Comparison of ENCODE assay signal across 8 cellular contexts in the genomic region with DNA sequence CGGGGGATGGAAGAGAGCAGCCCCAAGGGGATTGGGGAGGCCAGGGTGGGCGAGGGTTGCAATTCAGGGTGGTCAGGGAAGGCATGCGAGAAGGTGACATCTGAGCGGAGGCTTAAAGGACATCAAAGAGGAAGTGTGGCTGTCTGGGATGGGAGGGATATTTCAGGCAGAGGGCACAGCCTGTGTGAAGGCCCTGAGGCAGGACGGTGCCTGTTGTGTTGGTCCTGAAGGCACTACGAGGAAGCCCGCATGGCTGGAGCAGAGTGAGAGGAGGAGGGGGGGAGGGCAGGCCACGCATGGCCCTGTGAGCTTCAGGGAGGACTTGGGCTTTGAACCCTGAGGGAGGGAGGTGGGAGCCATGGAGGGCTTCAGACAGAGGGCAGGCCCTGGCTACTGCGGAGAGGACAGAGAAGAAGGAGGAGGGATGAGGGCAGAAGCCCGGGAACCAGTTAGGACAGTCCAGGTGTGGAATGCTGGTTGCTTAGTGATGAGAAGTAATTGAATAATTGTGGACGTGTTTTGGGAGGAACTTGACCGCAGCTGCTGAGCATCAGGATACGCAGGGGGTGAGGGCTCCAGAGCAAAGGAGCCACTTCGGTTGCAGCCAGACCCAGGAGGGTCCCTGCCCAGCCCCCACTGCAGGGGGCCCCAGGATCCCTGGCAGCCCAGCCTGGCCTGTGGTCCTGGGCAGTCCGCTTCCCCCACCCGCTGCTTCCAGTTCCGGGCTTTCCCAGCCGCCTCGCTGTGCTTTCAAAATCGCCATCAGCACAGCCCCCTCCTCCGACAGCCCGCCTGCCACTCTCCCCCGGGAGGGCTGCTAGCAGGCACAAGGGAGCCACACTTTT. TPM values are rescaled to one million over a fixed set of nuclear protein-coding genes. Genes with fewer than 3 reads are reported as not detected.
DNase-seq lines count a peak whose midpoint lies in the region; ATAC-seq and TF ChIP-seq lines count a peak whose summit lies in the region.

No MANE protein-coding gene starts in this region.

- H3K27ac ChIP-seq in muscle layer of duodenum (ENCODE audit: low read length) = no peak overlapping the region

- peaks cover 19% of the 10 kb centered on the region for H3K27me3 Mint-ChIP-seq in activated CD8-positive, alpha-beta memory T cell treated with anti-CD3 and anti-CD28 coated beads, Interleukin-2, amount 10 ng/mL, durations not matched to agents 7 days and 5 days

- DNase-seq in HEK293T (ENCODE audit: extremely low spot score) (peak; percentile 79), OCI-M1 (lab: John Stamatoyannopoulos, UW) (peak; percentile 1), fibroblast of gingiva (ENCODE audit: low read depth) (peak; percentile 94), LoVo (ENCODE audit: low spot score) (no peak)
- no peak for DNase-seq in activated CD8-positive, alpha-beta memory T cell treated with anti-CD3 and anti-CD28 coated beads, Interleukin-2, amount 10 ng/mL, durations not matched to agents 7 days and 5 days

- H3K4me1 Mint-ChIP-seq in activated CD8-positive, alpha-beta memory T cell treated with anti-CD3 and anti-CD28 coated beads, Interleukin-2, amount 10 ng/mL, durations not matched to agents 7 days and 5 days = no peaks in the 10 kb centered on the region

- H3K27me3 ChIP-seq in muscle layer of duodenum (ENCODE audit: low read depth, low read length) = no peaks in the 10 kb centered on the region

- POLR2A ChIA-PET in HEK293T (lab: Yijun Ruan, JAX) = interaction anchor here (1.4 kb wide), 1 partner anchor 52 kb away, joined by 6 read pairs; no protein-coding TSS in a partner anchor

- CTCF ChIA-PET in HEK293T (lab: Yijun Ruan, JAX) = no interaction called here
- CTCF ChIA-PET in activated CD8-positive, alpha-beta memory T cell treated with anti-CD3 and anti-CD28 coated beads, Interleukin-2, amount 10 ng/mL, durations not matched to agents 7 days and 5 days (lab: Charles Lee) = interaction anchor here (0.5 kb wide), 1 partner anchor 13 kb away, joined by 3 read pairs; no protein-coding TSS in a partner anchor

- peaks cover 5 to 18% of the 10 kb centered on the region in 2 donors for H3K4me1 ChIP-seq in muscle layer of duodenum (ENCODE audit: control insufficient read depth in 1 of 2, insufficient read depth in 2 of 2, low read length in 2 of 2)

- no peaks in the 10 kb centered on the region for H3K36me3 ChIP-seq in muscle layer of duodenum (ENCODE audit: control insufficient read depth in 1 of 2, insufficient read depth in 2 of 2, low read length in 2 of 2)

- peak overlapping the region; percentile 42 to 64 for H3K4me3 ChIP-seq in muscle layer of duodenum (ENCODE audit: low read depth in 1 of 2, low read length in 2 of 2)

- H3K36me3 Mint-ChIP-seq in activated CD8-positive, alpha-beta memory T cell treated with anti-CD3 and anti-CD28 coated beads, Interleukin-2, amount 10 ng/mL, durations not matched to agents 7 days and 5 days = no peaks in the 10 kb centered on the region

- H3K9me3 Mint-ChIP-seq in activated CD8-positive, alpha-beta memory T cell treated with anti-CD3 and anti-CD28 coated beads, Interleukin-2, amount 10 ng/mL, durations not matched to agents 7 days and 5 days (ENCODE audit: low read depth) = no peaks in the 10 kb centered on the region

- no peak overlapping the region for H3K4me3 Mint-ChIP-seq in activated CD8-positive, alpha-beta memory T cell treated with anti-CD3 and anti-CD28 coated beads, Interleukin-2, amount 10 ng/mL, durations not matched to agents 7 days and 5 days

- no peaks in the 10 kb centered on the region for H3K9me3 ChIP-seq in muscle layer of duodenum (ENCODE audit: control insufficient read depth in 1 of 2, low read length in 2 of 2)

- H3K27ac Mint-ChIP-seq in activated CD8-positive, alpha-beta memory T cell treated with anti-CD3 and anti-CD28 coated beads, Interleukin-2, amount 10 ng/mL, durations not matched to agents 7 days and 5 days = no peak overlapping the region

- ATAC-seq in activated CD8-positive, alpha-beta memory T cell treated with anti-CD3 and anti-CD28 coated beads, Interleukin-2, amount 10 ng/mL, durations not matched to agents 7 days and 5 days = no peak
- no peak for ATAC-seq in GM18870 (IDR thresholded peaks at IDR 0.05; ENCODE audit: unreplicated experiment)
- ATAC-seq in GM21717 (IDR thresholded peaks at IDR 0.05; ENCODE audit: unreplicated experiment) = no peak

TF ChIP-seq in HEK293T, 16 proteins besides CTCF, POLR2A, EP300 and RAD21:
- TF ChIP-seq FOXK2 (IDR thresholded peaks at IDR 0.05) (no peak), LEF1 (IDR thresholded peaks at IDR 0.05; ENCODE audit: borderline replicate concordance) (no peak), TARDBP (IDR thresholded peaks at IDR 0.05) (no peak), FOXM1 (IDR thresholded peaks at IDR 0.05; ENCODE audit: borderline replicate concordance) (no peak), ZNF384 (IDR thresholded peaks at IDR 0.05) (no peak), ARNT (IDR thresholded peaks at IDR 0.05) (no peak)
- TF ChIP-seq, protein P1, sequence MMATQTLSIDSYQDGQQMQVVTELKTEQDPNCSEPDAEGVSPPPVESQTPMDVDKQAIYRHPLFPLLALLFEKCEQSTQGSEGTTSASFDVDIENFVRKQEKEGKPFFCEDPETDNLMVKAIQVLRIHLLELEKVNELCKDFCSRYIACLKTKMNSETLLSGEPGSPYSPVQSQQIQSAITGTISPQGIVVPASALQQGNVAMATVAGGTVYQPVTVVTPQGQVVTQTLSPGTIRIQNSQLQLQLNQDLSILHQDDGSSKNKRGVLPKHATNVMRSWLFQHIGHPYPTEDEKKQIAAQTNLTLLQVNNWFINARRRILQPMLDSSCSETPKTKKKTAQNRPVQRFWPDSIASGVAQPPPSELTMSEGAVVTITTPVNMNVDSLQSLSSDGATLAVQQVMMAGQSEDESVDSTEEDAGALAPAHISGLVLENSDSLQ (IDR thresholded peaks at IDR 0.05) = peak; percentile 96

RNA-seq across cellular contexts. Expression of a gene that starts 6.2 kb away (rescaled TPM):
- 1 to 10 TPM; 1.9 to 3.2 TPM for total RNA-seq in activated CD8-positive, alpha-beta memory T cell treated with anti-CD3 and anti-CD28 coated beads, Interleukin-2, amount 10 ng/mL, durations not matched to agents 7 days and 5 days

RNA-seq across cellular contexts. Expression of a gene that starts 38.8 kb away (rescaled TPM):
- total RNA-seq in activated CD8-positive, alpha-beta memory T cell treated with anti-CD3 and anti-CD28 coated beads, Interleukin-2, amount 10 ng/mL, durations not matched to agents 7 days and 5 days = 1 to 10 TPM; 4.1 to 4.9 TPM

RNA-seq across cellular contexts. Expression of a gene that starts 45.5 kb away (rescaled TPM):
- 1 to 10 TPM in 1 of 2 experiments, under 1 TPM in 1; 0.47 to 1.0 TPM for total RNA-seq in activated CD8-positive, alpha-beta memory T cell treated with anti-CD3 and anti-CD28 coated beads, Interleukin-2, amount 10 ng/mL, durations not matched to agents 7 days and 5 days

Comparison
In these comparisons a context has a peak if more than half of its experiments do, and no peak if none do; other contexts are left out.
1. DNase-seq: peak in HEK293T (single experiment), OCI-M1 (single experiment) and fibroblast of gingiva (single experiment); none in activated CD8-positive, alpha-beta memory T cell treated with anti-CD3 and anti-CD28 coated beads, Interleukin-2, amount 10 ng/mL, durations not matched to agents 7 days and 5 days (single experiment) and LoVo (single experiment).